Comparison of ENCODE assay signal across 2 cellular contexts in the genomic region with DNA sequence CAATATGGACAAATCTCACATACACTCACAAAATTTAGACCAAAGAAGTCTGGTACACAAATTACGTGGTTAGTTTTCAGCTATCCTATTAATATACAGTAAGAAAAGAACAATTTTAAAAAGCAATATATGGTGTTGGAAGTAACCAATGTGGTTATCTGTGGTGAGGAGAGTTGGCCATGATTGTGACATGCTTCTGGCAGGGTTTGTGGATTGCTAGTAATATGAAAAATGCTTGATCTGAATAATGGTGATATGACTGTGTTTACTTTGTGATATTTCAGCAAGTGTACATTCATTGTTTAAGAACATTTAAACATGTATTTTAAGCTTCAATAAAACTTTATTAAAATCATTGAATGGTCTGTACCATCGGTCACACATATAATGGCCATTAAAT.
TF ChIP-seq lines count a peak whose summit lies in the region.

No MANE protein-coding gene starts in this region.

TF ChIP-seq in K562, 482 proteins besides CTCF, POLR2A, EP300 and RAD21:
- TF ChIP-seq ZBTB40 (IDR thresholded peaks at IDR 0.05) (peak; percentile 74), ZBTB40 (CRISPR knock-in tag; IDR thresholded peaks at IDR 0.05) (0 out of 2 replicates have a peak, but pooled peaks have one; percentile 30)
- TF ChIP-seq, protein P1, sequence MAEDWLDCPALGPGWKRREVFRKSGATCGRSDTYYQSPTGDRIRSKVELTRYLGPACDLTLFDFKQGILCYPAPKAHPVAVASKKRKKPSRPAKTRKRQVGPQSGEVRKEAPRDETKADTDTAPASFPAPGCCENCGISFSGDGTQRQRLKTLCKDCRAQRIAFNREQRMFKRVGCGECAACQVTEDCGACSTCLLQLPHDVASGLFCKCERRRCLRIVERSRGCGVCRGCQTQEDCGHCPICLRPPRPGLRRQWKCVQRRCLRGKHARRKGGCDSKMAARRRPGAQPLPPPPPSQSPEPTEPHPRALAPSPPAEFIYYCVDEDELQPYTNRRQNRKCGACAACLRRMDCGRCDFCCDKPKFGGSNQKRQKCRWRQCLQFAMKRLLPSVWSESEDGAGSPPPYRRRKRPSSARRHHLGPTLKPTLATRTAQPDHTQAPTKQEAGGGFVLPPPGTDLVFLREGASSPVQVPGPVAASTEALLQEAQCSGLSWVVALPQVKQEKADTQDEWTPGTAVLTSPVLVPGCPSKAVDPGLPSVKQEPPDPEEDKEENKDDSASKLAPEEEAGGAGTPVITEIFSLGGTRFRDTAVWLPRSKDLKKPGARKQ (CRISPR knock-in tag; IDR thresholded peaks at IDR 0.05), result no peak

TF ChIP-seq in SK-N-SH, 30 proteins besides CTCF, POLR2A, EP300 and RAD21 (continued from another document):
- no peak for TF ChIP-seq IRF3 (IDR thresholded peaks at IDR 0.05; ENCODE audit: low read depth, low read length)
- TF ChIP-seq GABPA (IDR thresholded peaks at IDR 0.05; ENCODE audit: low read depth), result no peak
- TF ChIP-seq MEF2A (IDR thresholded peaks at IDR 0.05; ENCODE audit: borderline replicate concordance, low read depth), result no peak
